18 cellular contexts compared by ENCODE assay signal in the genomic region with DNA sequence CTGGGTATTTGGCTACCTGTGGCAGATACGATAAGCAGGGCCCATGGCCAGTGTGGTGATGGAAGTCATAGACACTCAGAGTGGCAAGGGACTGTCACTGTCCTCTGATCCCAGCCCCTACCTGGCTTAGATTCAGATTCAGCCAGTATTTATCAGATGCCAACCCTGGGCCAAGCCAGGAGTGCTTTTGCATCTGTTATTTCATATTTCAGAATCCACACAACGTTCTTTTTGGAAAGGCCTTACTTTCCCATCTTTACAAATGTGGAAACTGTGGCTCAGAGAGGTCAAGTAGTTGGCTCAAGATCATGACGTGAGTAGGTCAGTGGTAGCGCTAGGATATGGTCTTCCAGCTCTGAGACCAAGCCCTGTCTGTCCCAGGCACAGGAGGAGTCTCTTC.
DNase-seq lines count a peak whose midpoint lies in the region; ATAC-seq, FAIRE-seq and TF ChIP-seq lines count a peak whose summit lies in the region.
"Had no signal": no experiment of that assay in that cellular context is flagged by ENCODE, and none has a peak within 500 bp of the region (broad histone marks: within the 10 kb centered on the region; RNA-seq: fewer than 3 reads in every experiment).

No MANE protein-coding gene starts in this region.

- CTCF ChIA-PET in H1 (lab: Charles Lee; ENCODE audit: partially characterized antibody): interaction anchor here (0.6 to 3.2 kb wide), 6 partner anchors 9 to 183 kb away, joined by 3 to 11 read pairs (median 3); no protein-coding TSS in a partner anchor
- CTCF ChIA-PET in naive thymus-derived CD4-positive, alpha-beta T cell (lab: Charles Lee): no interaction called here

- TF ChIP-seq POLR2A in adrenal gland (IDR thresholded peaks at IDR 0.05): no peak
- no peak for TF ChIP-seq POLR2A in H1 (IDR thresholded peaks at IDR 0.05; ENCODE audit: control extremely low read depth in 1 of 2, low read depth in 2 of 2, low read length in 2 of 2)
- no peak for TF ChIP-seq POLR2A in testis (IDR thresholded peaks at IDR 0.05)

- H4K5ac ChIP-seq in H1 (ENCODE audit: insufficient read length, low read depth, low read length): no peak overlapping the region

- H3K4me3 ChIP-seq in adrenal gland (no peak overlapping the region), H1 (ENCODE audit: extremely low read depth in 1 of 4, insufficient read depth in 2 of 4, low read depth in 3 of 4, low read length in 4 of 4) (no peak overlapping the region), mucosa of rectum (ENCODE audit: low read length in 2 of 2) (no peak overlapping the region), testis (no peak overlapping the region)
- no peak overlapping the region for H3K4me3 ChIP-seq in naive thymus-derived CD4-positive, alpha-beta T cell (ENCODE audit: low read length)

- no peak overlapping the region for H2BK120ac ChIP-seq in H1 (replicated peaks; ENCODE audit: low read depth, low read length)

- H3K36me3 Mint-ChIP-seq in naive thymus-derived CD4-positive, alpha-beta T cell: no peaks in the 10 kb centered on the region
- H3K36me3 Mint-ChIP-seq: CD4-positive, alpha-beta memory T cell had no signal

- no peaks in the 10 kb centered on the region for H3K36me3 ChIP-seq in adrenal gland (replicated peaks in 1 of 2)
- H3K36me3 ChIP-seq in H1 (ENCODE audit: control insufficient read depth in 2 of 4, insufficient read depth in 4 of 4, low read length in 3 of 4): no peaks in the 10 kb centered on the region
- no peaks in the 10 kb centered on the region for H3K36me3 ChIP-seq in mucosa of rectum (ENCODE audit: control insufficient read depth in 2 of 2, insufficient read depth in 2 of 2, low read length in 2 of 2)
- H3K36me3 ChIP-seq in testis (ENCODE audit: low read depth, missing control alignments): no peaks in the 10 kb centered on the region
- no peaks in the 10 kb centered on the region for H3K36me3 ChIP-seq in naive thymus-derived CD4-positive, alpha-beta T cell (ENCODE audit: control insufficient read depth in 2 of 3, insufficient read depth in 3 of 3, low read length in 3 of 3)

- no peaks in the 10 kb centered on the region for H3K27me3 ChIP-seq in adrenal gland
- no peaks in the 10 kb centered on the region for H3K27me3 ChIP-seq in H1 (replicated peaks in 1 of 4; ENCODE audit: control insufficient read depth in 3 of 4, extremely low read depth in 1 of 4, insufficient read depth in 3 of 4, low read length in 3 of 4)
- H3K27me3 ChIP-seq in mucosa of rectum (ENCODE audit: control insufficient read depth in 2 of 2, insufficient read depth in 2 of 2, low read length in 2 of 2): no peaks in the 10 kb centered on the region
- H3K27me3 ChIP-seq in testis: no peaks in the 10 kb centered on the region
- no peaks in the 10 kb centered on the region for H3K27me3 ChIP-seq in naive thymus-derived CD4-positive, alpha-beta T cell (ENCODE audit: control insufficient read depth in 2 of 2, insufficient read depth in 2 of 2, low read length in 2 of 2)

- TF ChIP-seq CTCF in adrenal gland (IDR thresholded peaks at IDR 0.05) (no peak), H1 (IDR thresholded peaks at IDR 0.05; ENCODE audit: control extremely low read depth in 1 of 3, insufficient read depth in 1 of 3, low read depth in 1 of 3, low read length in 3 of 3) (no peak), testis (IDR thresholded peaks at IDR 0.05) (no peak)

- 0 out of 2 replicates have a peak overlapping the region, but pooled peaks have one; percentile 32 for H2BK15ac ChIP-seq in H1 (ENCODE audit: low read length)

- H3K9ac ChIP-seq in H1 (replicated peaks in 1 of 4; ENCODE audit: extremely low read depth in 1 of 4, low read depth in 3 of 4, low read length in 3 of 4) (no peak overlapping the region), mucosa of rectum (ENCODE audit: low read depth in 1 of 2, low read length in 2 of 2) (no peak overlapping the region)

- H3K18ac ChIP-seq in H1 (ENCODE audit: extremely low read depth, low read length): no peak overlapping the region

- no peak overlapping the region for H2BK20ac ChIP-seq in H1 (ENCODE audit: low read length)

- H3K56ac ChIP-seq in H1 (replicated peaks; ENCODE audit: insufficient read length, low read depth, low read length): no peak overlapping the region

- DNase-seq in adrenal gland (no peak), H1 (ENCODE audit: low read depth in 1 of 2, low spot score in 2 of 2) (no peak), testis (no peak), H4 (ENCODE audit: low spot score) (no peak)
- DNase-seq in naive thymus-derived CD4-positive, alpha-beta T cell: no peak
- DNase-seq in stimulated activated CD4-positive, alpha-beta T cell treated with anti-CD3 and anti-CD28 coated beads, Interleukin-4, amount 100 ng/mL, for 4 hours: no peak
- DNase-seq: activated effector memory CD4-positive, alpha-beta T cell treated with anti-CD3 and anti-CD28 coated beads, Interleukin-2, amount 50 U/mL, for 16 hours; CD4-positive, alpha-beta memory T cell; EL; MM.1S; NCI-H2107; NK-92 treated with Interleukin-12 subunit alpha and Interleukin-12 subunit beta, amount 100 ng/mL, for 24 hours; SIG-M5 had no signal

- no peak overlapping the region for H3K4ac ChIP-seq in H1 (replicated peaks; ENCODE audit: insufficient read length, low read depth, low read length)

- FAIRE-seq in H1 (lab: Jason Lieb, UNC): no peak
- FAIRE-seq: bronchial epithelial cell, TTC549 had no signal

- H4K20me1 ChIP-seq in H1 (replicated peaks in 1 of 2; ENCODE audit: control insufficient read depth in 1 of 2, insufficient read depth in 2 of 2, low read length in 2 of 2): no peaks in the 10 kb centered on the region

- no peak for TF ChIP-seq EP300 in H1 (IDR thresholded peaks at IDR 0.05; ENCODE audit: borderline replicate concordance in 1 of 2, low read depth in 2 of 2, low read length in 2 of 2)

- WGBS in adrenal gland, 4 donors: 67 to 81% (median 74%) methylated on average over 4 of the region's 4 CpGs
- WGBS in H1 (ENCODE audit: extremely low coverage in 1 of 2, insufficient coverage in 1 of 2, insufficient read length in 1 of 2, insufficient replicate concordance in 2 of 2, low coverage in 1 of 2, low lambda C conversion rate in 2 of 2, missing lambda C conversion rate in 1 of 2), 2 experiments: 87% methylated on average over 4 of the region's 4 CpGs; no CpG with 5 or more reads in 1 of the 2 experiments
- 57 to 67% methylated on average over 4 of the region's 4 CpGs for WGBS in testis, 2 donors

- H2AFZ ChIP-seq in H1 (ENCODE audit: low read length): no peak overlapping the region

- H3K79me1 ChIP-seq in H1 (ENCODE audit: low read depth, low read length): no peaks in the 10 kb centered on the region

- H3K23me2 ChIP-seq in H1 (ENCODE audit: low read depth, low read length): no peaks in the 10 kb centered on the region

- peaks cover 8 to 27% (median 16%) of the 10 kb centered on the region in 5 donors for H3K27me3 Mint-ChIP-seq in naive thymus-derived CD4-positive, alpha-beta T cell

- no peak overlapping the region for H2AK5ac ChIP-seq in H1 (ENCODE audit: low read depth, low read length)

- H3K27ac ChIP-seq in adrenal gland (peak overlapping the region in 4 of 5 donors; percentile 34 to 94 (median 77)), H1 (ENCODE audit: low read depth, low read length) (no peak overlapping the region), mucosa of rectum (ENCODE audit: low read depth in 2 of 2, low read length in 2 of 2) (peak overlapping the region; percentile 70 to 77), testis (peak overlapping the region; percentile 61 to 91)
- no peak overlapping the region for H3K27ac ChIP-seq in naive thymus-derived CD4-positive, alpha-beta T cell (ENCODE audit: low read depth, low read length)

- ATAC-seq in naive thymus-derived CD4-positive, alpha-beta T cell: no peak
- ATAC-seq in HG02840 (IDR thresholded peaks at IDR 0.05; ENCODE audit: low FRiP score, unreplicated experiment): no peak
- ATAC-seq: activated CD8-positive, alpha-beta T cell treated with anti-CD3 and anti-CD28 coated beads, Interleukin-2, amount 10 ng/mL, durations not matched to agents 7 days and 5 days had no signal

- no peak overlapping the region for H2BK5ac ChIP-seq in H1 (ENCODE audit: low read depth, low read length)

- POLR2A ChIA-PET in H1 (lab: Charles Lee; ENCODE audit: partially characterized antibody): interaction anchor here (1.2 kb wide), 1 partner anchor 9 kb away, joined by 3 read pairs; no protein-coding TSS in a partner anchor
- POLR2A ChIA-PET in naive thymus-derived CD4-positive, alpha-beta T cell (lab: Charles Lee): no interaction called here

- H3K4me2 ChIP-seq in H1 (ENCODE audit: insufficient read depth in 1 of 2, low read depth in 2 of 2, low read length in 2 of 2): no peak overlapping the region

- H3K4me1 ChIP-seq in adrenal gland (replicated peaks in 1 of 2) (peaks cover 0 to 32% of the 10 kb centered on the region in 2 donors), H1 (replicated peaks in 1 of 4; ENCODE audit: control insufficient read depth in 3 of 4, insufficient read depth in 4 of 4, low read length in 3 of 4) (no peaks in the 10 kb centered on the region; a peak in 1 of 7 replicates), mucosa of rectum (ENCODE audit: control insufficient read depth in 2 of 2, insufficient read depth in 2 of 2, low read length in 2 of 2) (peaks cover 0 to 8% of the 10 kb centered on the region in 2 donors), testis (peaks cover 38% of the 10 kb centered on the region)
- no peaks in the 10 kb centered on the region for H3K4me1 ChIP-seq in naive thymus-derived CD4-positive, alpha-beta T cell (ENCODE audit: control insufficient read depth in 2 of 2, insufficient read depth in 2 of 2, low read length in 2 of 2)

- no peak overlapping the region for H3K27ac Mint-ChIP-seq in naive thymus-derived CD4-positive, alpha-beta T cell
- H3K27ac Mint-ChIP-seq: activated CD8-positive, alpha-beta T cell treated with anti-CD3 and anti-CD28 coated beads, Interleukin-2, amount 10 ng/mL, durations not matched to agents 7 days and 5 days; CD4-positive, alpha-beta memory T cell had no signal

- H3K4me1 Mint-ChIP-seq in naive thymus-derived CD4-positive, alpha-beta T cell: no peaks in the 10 kb centered on the region
- H3K4me1 Mint-ChIP-seq: CD4-positive, alpha-beta memory T cell had no signal

- H4K8ac ChIP-seq in H1 (ENCODE audit: extremely low read depth, insufficient read depth, low read length): no peak overlapping the region

- no peak overlapping the region for H3K4me3 Mint-ChIP-seq in naive thymus-derived CD4-positive, alpha-beta T cell
- H3K4me3 Mint-ChIP-seq: activated CD8-positive, alpha-beta T cell treated with anti-CD3 and anti-CD28 coated beads, Interleukin-2, amount 10 ng/mL, durations not matched to agents 7 days and 5 days; CD4-positive, alpha-beta memory T cell had no signal

- H3K9me3 Mint-ChIP-seq in naive thymus-derived CD4-positive, alpha-beta T cell: peaks cover 0 to 5% (median 0%) of the 10 kb centered on the region in 11 donors

- H3K14ac ChIP-seq in H1 (ENCODE audit: insufficient read length): no peak overlapping the region

- no peak overlapping the region for H3K23ac ChIP-seq in H1 (ENCODE audit: insufficient read length)

- no peaks in the 10 kb centered on the region for H3K79me2 ChIP-seq in H1 (ENCODE audit: control insufficient read depth in 1 of 2, insufficient read depth in 2 of 2, low read length in 2 of 2)

- no peaks in the 10 kb centered on the region for H3K9me3 ChIP-seq in adrenal gland (replicated peaks in 1 of 3)
- no peaks in the 10 kb centered on the region for H3K9me3 ChIP-seq in H1 (ENCODE audit: insufficient read depth in 2 of 2, low read depth in 1 of 2, low read length in 1 of 2)
- H3K9me3 ChIP-seq in mucosa of rectum (ENCODE audit: control insufficient read depth in 2 of 2, low read length in 2 of 2): no peaks in the 10 kb centered on the region
- no peaks in the 10 kb centered on the region for H3K9me3 ChIP-seq in testis
- no peaks in the 10 kb centered on the region for H3K9me3 ChIP-seq in naive thymus-derived CD4-positive, alpha-beta T cell (ENCODE audit: control insufficient read depth in 2 of 3, low read length in 3 of 3)

- intact Hi-C loops in adrenal gland (cut with DNase I): no loop called here
- intact Hi-C loops in testis (cut with DNase I; ENCODE audit: low total_unique reads): loop anchor here (5.0 kb wide), 1 partner anchor 33 kb away; no protein-coding TSS in a partner anchor
- intact Hi-C loops in naive thymus-derived CD4-positive, alpha-beta T cell (cut with micrococcal nuclease): no loop called here

- no peak for TF ChIP-seq RAD21 in H1 (IDR thresholded peaks at IDR 0.05 in 1 of 2, conservative IDR thresholded peaks at IDR 0.05 in 1 of 2; ENCODE audit: low read depth in 2 of 2, low read length in 2 of 2)

- no peak overlapping the region for H4K91ac ChIP-seq in H1 (replicated peaks; ENCODE audit: insufficient read length, low read length)

- H2BK12ac ChIP-seq in H1 (ENCODE audit: low read depth, low read length): no peak overlapping the region

Comparison
In these comparisons a context has a peak if more than half of its experiments do, and no peak if none do; other contexts are left out.
1. H3K27ac ChIP-seq: peak in adrenal gland (4 of 5), mucosa of rectum (2 of 2) and testis (2 of 2); none in H1 (single experiment) and naive thymus-derived CD4-positive, alpha-beta T cell (single experiment).